14 cellular contexts compared by ENCODE assay signal in the genomic region with DNA sequence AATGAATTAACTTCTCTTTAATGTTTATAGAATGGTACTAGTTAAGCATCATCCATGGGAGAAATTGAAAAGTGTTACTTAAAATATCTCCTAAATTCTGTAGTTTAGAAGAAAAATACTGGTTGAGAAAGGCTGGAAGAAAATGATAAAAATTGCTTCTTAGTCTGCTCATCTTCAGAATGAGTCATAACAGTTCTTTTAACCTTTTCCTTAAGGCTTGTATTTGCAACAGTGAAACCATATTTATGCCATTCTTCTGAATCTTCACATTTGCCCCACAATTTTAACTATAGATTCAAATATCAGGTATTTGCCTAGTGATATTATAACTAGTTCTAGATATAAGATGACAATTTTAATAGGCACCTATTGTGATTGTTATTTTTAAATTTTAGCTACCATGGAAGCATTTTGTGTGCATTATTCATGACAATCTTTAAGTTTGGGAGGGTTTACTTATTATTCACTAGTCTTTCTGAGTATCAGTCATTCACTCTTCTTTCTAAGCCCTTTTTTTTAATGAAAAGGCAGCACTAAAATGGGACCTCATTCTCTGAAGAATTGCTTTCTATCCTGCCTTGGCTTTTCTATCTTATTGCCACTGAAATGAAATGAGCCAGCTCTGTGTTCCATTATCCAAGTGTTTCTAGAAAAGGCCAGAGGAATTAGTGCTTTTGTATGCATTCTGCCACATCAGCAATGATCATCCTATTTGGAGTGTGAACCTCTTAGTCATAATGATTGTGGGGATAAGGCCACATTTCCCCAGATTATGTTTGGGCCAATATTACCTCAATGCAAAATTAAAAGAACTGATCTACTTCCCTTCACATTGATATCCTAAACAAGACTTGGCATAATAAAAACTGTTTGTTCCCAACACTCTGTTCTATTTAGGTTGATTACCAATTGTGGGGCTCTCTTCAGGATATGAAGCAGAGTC. TPM values are rescaled to one million over a fixed set of nuclear protein-coding genes. Genes with fewer than 3 reads are reported as not detected.
A peak's percentile ranks its signal among the peaks of the same experiment; 100 is the strongest.
DNase-seq lines count a peak whose midpoint lies in the region; ATAC-seq, FAIRE-seq and TF ChIP-seq lines count a peak whose summit lies in the region.
"Had no signal": no experiment of that assay in that cellular context is flagged by ENCODE, and none has a peak within 500 bp of the region (broad histone marks: within the 10 kb centered on the region; RNA-seq: fewer than 3 reads in every experiment).

No MANE protein-coding gene starts in this region.

- no peak for TF ChIP-seq RAD21 in K562 (CRISPR knock-in tag; conservative IDR thresholded peaks at IDR 0.05 in 1 of 2, IDR thresholded peaks at IDR 0.05 in 1 of 2)

- no TSS peak for BruUV-seq in K562 (replicated peaks; lab: Mats Ljungman, UMichigan)
- BruUV-seq in PC-9 (replicated peaks; lab: Mats Ljungman, UMichigan) = no TSS peak

- peaks cover 5 to 36% of the 10 kb centered on the region in 2 experiments for H3K4me1 ChIP-seq in K562 (replicated peaks in 1 of 2; ENCODE audit: control insufficient read depth in 2 of 2, insufficient read depth in 2 of 2, low read length in 2 of 2)
- no peaks in the 10 kb centered on the region for H3K4me1 ChIP-seq in PC-9 (replicated peaks; ENCODE audit: insufficient read depth)
- H3K4me1 ChIP-seq: foreskin keratinocyte, left ventricle myocardium inferior had no signal

- peaks cover 75% of the 10 kb centered on the region for H3K36me3 ChIP-seq in K562 (ENCODE audit: control insufficient read depth, insufficient read depth, low read length)
- H3K36me3 ChIP-seq in PC-9 (ENCODE audit: low read depth) = no peaks in the 10 kb centered on the region
- H3K36me3 ChIP-seq: left ventricle myocardium inferior, thoracic aorta had no signal

- no peaks in the 10 kb centered on the region for H3K27me3 ChIP-seq in K562 (ENCODE audit: control insufficient read depth in 2 of 2, insufficient read depth in 2 of 2, low read length in 2 of 2)
- H3K27me3 ChIP-seq in PC-9 (ENCODE audit: insufficient read depth, low read depth) = no peaks in the 10 kb centered on the region
- H3K27me3 ChIP-seq: foreskin keratinocyte had no signal

- no peak for ATAC-seq in K562
- ATAC-seq: foreskin keratinocyte had no signal

- H3K27me3 Mint-ChIP-seq in activated naive CD4-positive, alpha-beta T cell treated with anti-CD3 and anti-CD28 coated beads, Interleukin-2, amount 10 ng/mL, durations not matched to agents 7 days and 5 days = no peaks in the 10 kb centered on the region
- H3K27me3 Mint-ChIP-seq: naive B cell had no signal

- H2AFZ ChIP-seq in K562 (ENCODE audit: low read depth, low read length) (no peak overlapping the region), PC-9 (no peak overlapping the region)

- peak overlapping the region; percentile 35 for H3K27ac Mint-ChIP-seq in activated naive CD4-positive, alpha-beta T cell treated with anti-CD3 and anti-CD28 coated beads, Interleukin-2, amount 10 ng/mL, durations not matched to agents 7 days and 5 days
- H3K27ac Mint-ChIP-seq: naive B cell had no signal

- TF ChIP-seq EP300 in K562 (IDR thresholded peaks at IDR 0.05; ENCODE audit: low read length) = no peak

- H3K79me2 ChIP-seq in K562 (ENCODE audit: control insufficient read depth, insufficient read depth, low read length) (peaks cover 30% of the 10 kb centered on the region), PC-9 (ENCODE audit: low read depth) (no peaks in the 10 kb centered on the region)

- peaks cover 57% of the 10 kb centered on the region for H3K4me1 Mint-ChIP-seq in activated naive CD4-positive, alpha-beta T cell treated with anti-CD3 and anti-CD28 coated beads, Interleukin-2, amount 10 ng/mL, durations not matched to agents 7 days and 5 days
- H3K4me1 Mint-ChIP-seq: naive B cell had no signal

- DNase-seq in activated naive CD4-positive, alpha-beta T cell treated with anti-CD3 and anti-CD28 coated beads, Interleukin-2, amount 10 ng/mL, durations not matched to agents 7 days and 5 days = no peak
- no peak for DNase-seq in activated naive CD4-positive, alpha-beta T cell treated with anti-CD3 and anti-CD28 coated beads, Interleukin-2, amount 50 U/mL, for 16 hours
- peak; percentile 81 to 85 for DNase-seq in NCI-H1930 (lab: John Stamatoyannopoulos, UW)
- no peak for DNase-seq in K562 (ENCODE audit: extremely low read depth in 1 of 4, low spot score in 3 of 4)
- no peak for DNase-seq in COLO668 (lab: John Stamatoyannopoulos, UW; ENCODE audit: unreplicated experiment)
- DNase-seq in ureter (ENCODE audit: low spot score) = no peak
- no peak for DNase-seq in inferior parietal cortex (ENCODE audit: extremely low spot score)
- DNase-seq in PC-9 = no peak
- DNase-seq: foreskin keratinocyte, left ventricle myocardium inferior, naive B cell, Right ventricle myocardium superior had no signal

- intact Hi-C loops in K562 (cut with micrococcal nuclease) = loop anchor here (5.0 kb wide), 1 partner anchor 35 kb away; no protein-coding TSS in a partner anchor
- intact Hi-C loops in PC-9 (cut with micrococcal nuclease; ENCODE audit: unreplicated experiment) = no loop called here

- no peak overlapping the region for H3K4me3 ChIP-seq in K562
- no peak overlapping the region for H3K4me3 ChIP-seq in PC-9
- H3K4me3 ChIP-seq: left ventricle myocardium inferior, thoracic aorta had no signal

- no peak; the same call in 1 of the 2 replicates for TF ChIP-seq POLR2A in K562 (conservative IDR thresholded peaks at IDR 0.05)

- TF ChIP-seq CTCF in K562 (IDR thresholded peaks at IDR 0.05 in 2 of 3, conservative IDR thresholded peaks at IDR 0.05 in 1 of 3; ENCODE audit: insufficient read depth in 2 of 3, low read depth in 1 of 3, low read length in 3 of 3) (no peak), PC-9 (conservative IDR thresholded peaks at IDR 0.05) (no peak)

- CTCF ChIA-PET in activated naive CD4-positive, alpha-beta T cell treated with anti-CD3 and anti-CD28 coated beads, Interleukin-2, amount 10 ng/mL, durations not matched to agents 7 days and 5 days (lab: Charles Lee) = no interaction called here
- CTCF ChIA-PET in K562 (lab: Yijun Ruan, JAX; ENCODE audit: low intra/inter-chr PET ratio) (no interaction called here), PC-9 (lab: Charles Lee) (no interaction called here)

- H3K9me3 ChIP-seq in K562 (replicated peaks; ENCODE audit: control insufficient read depth, insufficient read depth, low read depth, low read length) (no peaks in the 10 kb centered on the region), PC-9 (ENCODE audit: insufficient read depth, low read depth) (no peaks in the 10 kb centered on the region)
- H3K9me3 ChIP-seq: left ventricle myocardium inferior, thoracic aorta had no signal

- H3K4me3 Mint-ChIP-seq in activated naive CD4-positive, alpha-beta T cell treated with anti-CD3 and anti-CD28 coated beads, Interleukin-2, amount 10 ng/mL, durations not matched to agents 7 days and 5 days = no peak overlapping the region
- H3K4me3 Mint-ChIP-seq: naive B cell had no signal

- H3K9ac ChIP-seq in K562 (ENCODE audit: insufficient read depth in 1 of 2, low read depth in 2 of 2, low read length in 2 of 2) = no peak overlapping the region

- H3K4me2 ChIP-seq in K562 (ENCODE audit: insufficient read depth, low read length) (no peak overlapping the region), PC-9 (no peak overlapping the region)

- H3K9me3 Mint-ChIP-seq in activated naive CD4-positive, alpha-beta T cell treated with anti-CD3 and anti-CD28 coated beads, Interleukin-2, amount 10 ng/mL, durations not matched to agents 7 days and 5 days = peaks cover 18% of the 10 kb centered on the region
- H3K9me3 Mint-ChIP-seq: naive B cell had no signal

- no peaks in the 10 kb centered on the region for H4K20me1 ChIP-seq in K562 (replicated peaks; ENCODE audit: control insufficient read depth, insufficient read depth, low read length)
- H4K20me1 ChIP-seq in PC-9 (ENCODE audit: insufficient read depth) = no peaks in the 10 kb centered on the region

- H3K36me3 Mint-ChIP-seq in activated naive CD4-positive, alpha-beta T cell treated with anti-CD3 and anti-CD28 coated beads, Interleukin-2, amount 10 ng/mL, durations not matched to agents 7 days and 5 days = peaks cover 74% of the 10 kb centered on the region
- H3K36me3 Mint-ChIP-seq: naive B cell had no signal

- no peaks in the 10 kb centered on the region for H3K9me2 ChIP-seq in PC-9 (ENCODE audit: insufficient read depth)

- no peaks in the 10 kb centered on the region for H3K9me1 ChIP-seq in K562 (ENCODE audit: control insufficient read depth, insufficient read depth, low read length)

- H3K27ac ChIP-seq in K562 (ENCODE audit: extremely low read depth, low read depth, low read length) (peak overlapping the region; percentile 42; the same call in 1 of the 3 replicates), PC-9 (no peak overlapping the region)
- H3K27ac ChIP-seq: foreskin keratinocyte, left ventricle myocardium inferior, thoracic aorta had no signal

- POLR2A ChIA-PET in K562 (lab: Yijun Ruan, JAX) (interaction anchor here (0.5 kb wide), 1 partner anchor 577 kb away, joined by 3 read pairs; a partner anchor contains a TSS), PC-9 (lab: Charles Lee; ENCODE audit: unreplicated experiment) (no interaction called here)

- FAIRE-seq in K562 (lab: Jason Lieb, UNC) = no peak
- FAIRE-seq: endometrium had no signal

- no peaks in the 10 kb centered on the region for H3F3A ChIP-seq in PC-9 (ENCODE audit: insufficient read depth, low read depth)

- in situ Hi-C loops in K562 (cut with MboI) = no loop called here

TF ChIP-seq in K562, 482 proteins besides CTCF, POLR2A, EP300 and RAD21 (continues in another document):
- no peak for TF ChIP-seq KLF6 (CRISPR knock-in tag; IDR thresholded peaks at IDR 0.05; ENCODE audit: borderline replicate concordance)

RNA-seq across cellular contexts. Expression of a gene that starts 58.4 kb away (rescaled TPM):
- 35.2 and 136 TPM in 2 replicates for total RNA-seq in K562 (2011; cell fraction: chromatin; rRNA removed; ENCODE audit: low replicate concordance)
- total RNA-seq in K562 (2011; cell fraction: nucleolus; rRNA removed) = 20.5 and 30.3 TPM in 2 replicates
- 46.3 and 72.5 TPM in 2 replicates for total RNA-seq in K562 (2011; cell fraction: nucleoplasm; rRNA removed)
- total RNA-seq in K562 (2014; rRNA removed) (96.8 and 106 TPM in 2 replicates), K562 (2014; rRNA removed; fragmentation: Illumina TruSeq; extraction: Trizol) (201 and 218 TPM in 2 replicates), K562 (2015; rRNA removed; fragmentation: Illumina TruSeq; extraction: Trizol) (143 and 159 TPM in 2 replicates), K562 (2021) (101 and 118 TPM in 2 replicates), ureter (8.3 TPM), PC-9 (2021) (0.41 TPM in 1 of 2 replicates, not detected in the other)
- polyA plus RNA-seq in K562 (2011; rRNA removed) (135 and 151 TPM in 2 replicates), K562 (2014; fragmentation: Illumina TruSeq; extraction: Trizol) (172 and 209 TPM in 2 replicates), K562 (2014; fragmentation: Nextera tagmentation; extraction: Ambion mirVana) (100 to 1,000 TPM; 184 to 223 TPM), K562 (2014; rRNA removed) (129 and 135 TPM in 2 replicates)
- polyA plus RNA-seq in K562 (2011; cell fraction: cytosol; rRNA removed) = 22.7 and 52.5 TPM in 2 replicates
- 48.6 and 89.9 TPM in 2 replicates for polyA plus RNA-seq in K562 (2011; cell fraction: nucleus; rRNA removed)
- polyA plus RNA-seq in K562 (2012) = 101 and 117 TPM in 2 replicates
- polyA minus RNA-seq in K562 (2011; rRNA and poly(A)+ RNA removed) = 95.4 and 142 TPM in 2 replicates
- polyA minus RNA-seq in K562 (2011; cell fraction: cytosol; rRNA and poly(A)+ RNA removed) = 33.6 and 37.9 TPM in 2 replicates
- 39.7 and 92.0 TPM in 2 replicates for polyA minus RNA-seq in K562 (2011; cell fraction: nucleus; rRNA and poly(A)+ RNA removed)
- total RNA-seq: foreskin keratinocyte had no signal
- polyA plus RNA-seq: foreskin keratinocyte had no signal

Comparison
In these comparisons a context has a peak if more than half of its experiments do, and no peak if none do; other contexts are left out.
1. DNase-seq: peak in NCI-H1930 (2 of 2); none in activated naive CD4-positive, alpha-beta T cell treated with anti-CD3 and anti-CD28 coated beads, Interleukin-2, amount 10 ng/mL, durations not matched to agents 7 days and 5 days (single experiment), activated naive CD4-positive, alpha-beta T cell treated with anti-CD3 and anti-CD28 coated beads, Interleukin-2, amount 50 U/mL, for 16 hours (single experiment), K562 (0 of 4), COLO668 (single experiment), ureter (single experiment), inferior parietal cortex (single experiment) and PC-9 (0 of 2).